Comparison of ENCODE assay signal across 12 cellular contexts in the genomic region with DNA sequence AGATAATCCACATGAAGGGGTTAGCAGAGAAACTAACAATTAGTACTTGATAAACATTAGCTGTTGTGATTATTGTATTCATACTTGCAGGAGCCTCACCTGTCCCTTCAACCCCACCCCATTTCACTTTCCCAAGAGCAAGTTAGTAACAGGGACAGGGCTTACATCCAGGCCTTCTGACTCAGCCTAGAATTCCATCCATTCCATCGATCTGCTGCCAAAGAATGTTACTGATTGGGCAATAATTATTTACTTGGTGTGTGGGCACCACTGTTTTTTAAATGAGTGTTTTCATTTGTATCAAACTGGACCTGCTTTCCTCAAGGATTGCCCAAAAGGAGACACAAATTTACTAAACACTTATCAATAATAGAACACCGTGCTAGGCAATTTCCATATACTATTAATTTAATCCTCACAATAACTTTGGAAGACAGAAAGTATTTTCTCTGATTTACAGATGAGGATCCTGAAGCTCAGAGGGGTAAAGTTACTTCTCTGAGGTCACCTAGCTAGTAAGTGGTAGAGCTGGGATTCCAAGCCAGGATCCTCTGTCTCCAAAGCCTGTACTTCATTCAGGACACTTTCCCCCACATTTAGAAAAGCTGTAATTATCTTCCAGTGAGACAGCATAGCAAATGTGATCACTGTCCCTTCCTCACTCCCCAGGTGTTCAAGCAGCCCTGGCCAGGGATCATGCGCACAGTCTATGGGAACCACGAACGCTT. TPM values are rescaled to one million over a fixed set of nuclear protein-coding genes. Genes with fewer than 3 reads are reported as not detected.
DNase-seq lines count a peak whose midpoint lies in the region; ATAC-seq lines count a peak whose summit lies in the region.
"Had no signal": no experiment of that assay in that cellular context is flagged by ENCODE, and none has a peak within 500 bp of the region (broad histone marks: within the 10 kb centered on the region; RNA-seq: fewer than 3 reads in every experiment).

No MANE protein-coding gene starts in this region.

- no peak overlapping the region for H3K18ac ChIP-seq in mesenchymal stem cell (ENCODE audit: low read depth in 1 of 2, low read length in 2 of 2)

- H4K91ac ChIP-seq in mesenchymal stem cell (ENCODE audit: low read length) = no peak overlapping the region

- H3K9me3 ChIP-seq in mesenchymal stem cell (ENCODE audit: control insufficient read depth, low read length) = no peaks in the 10 kb centered on the region
- H3K9me3 ChIP-seq: BE2C had no signal

- H3K14ac ChIP-seq in mesenchymal stem cell (ENCODE audit: low read length in 2 of 2) = no peak overlapping the region

- H3K4ac ChIP-seq in mesenchymal stem cell (ENCODE audit: low read depth in 1 of 2, low read length in 2 of 2) = no peak overlapping the region

- DNase-seq in ACHN (peak; percentile 40), NCI-H460 (ENCODE audit: extremely low read depth, low read depth) (peak; percentile 64), mesenchymal stem cell (peak; percentile 66), NCI-H187 treated with DMSO at 0.1 percent for 48 hours (lab: John Stamatoyannopoulos, UW) (no peak), anterior cingulate cortex (lab: John Stamatoyannopoulos, UW) (no peak)
- no peak for DNase-seq in activated CD4-positive, alpha-beta T cell treated with anti-CD3 and anti-CD28 coated beads, Interleukin-2, amount 50 U/mL, for 48 hours
- DNase-seq: BE2C, KBM-7, left colon had no signal

- no peak overlapping the region for H2AFZ ChIP-seq in mesenchymal stem cell (ENCODE audit: low read depth, low read length)

- no peak overlapping the region for H2BK120ac ChIP-seq in mesenchymal stem cell (ENCODE audit: low read depth, low read length)

- no peaks in the 10 kb centered on the region for H3K27me3 ChIP-seq in mesenchymal stem cell (ENCODE audit: control insufficient read depth in 1 of 2, insufficient read depth in 1 of 2, low read length in 2 of 2)
- H3K27me3 ChIP-seq: BE2C had no signal

- peak overlapping the region; percentile 75 for H3K27ac ChIP-seq in mesenchymal stem cell (ENCODE audit: low read length, poor library complexity, severe bottlenecking)

- no peak overlapping the region for H2BK12ac ChIP-seq in mesenchymal stem cell (ENCODE audit: low read length in 2 of 2)

- no peak overlapping the region for H2BK5ac ChIP-seq in mesenchymal stem cell (ENCODE audit: low read depth, low read length, poor library complexity, severe bottlenecking)

- WGBS in mesenchymal stem cell = 100% methylated on average over 1 of the region's 5 CpGs

- no peak overlapping the region for H3K9ac ChIP-seq in mesenchymal stem cell (ENCODE audit: low read length)

- H4K8ac ChIP-seq in mesenchymal stem cell (ENCODE audit: low read length) = no peak overlapping the region

- in situ Hi-C loops in ACHN (cut with HindIII; ENCODE audit: low pct_ligation_motif_present, low pct_unique_long_range_greater_than_20kb, low sequenced_read_pairs) = no loop called here

- H3K36me3 ChIP-seq in mesenchymal stem cell (ENCODE audit: control insufficient read depth in 1 of 2, insufficient read depth in 2 of 2, low read depth in 1 of 2, low read length in 2 of 2) = peaks cover 48 to 78% of the 10 kb centered on the region in 2 experiments
- H3K36me3 ChIP-seq: BE2C had no signal

- H3K4me3 ChIP-seq in mesenchymal stem cell (ENCODE audit: insufficient read depth in 1 of 2, low read depth in 1 of 2, low read length in 2 of 2) = no peak overlapping the region
- H3K4me3 ChIP-seq: HAP-1 had no signal

- ATAC-seq in esophagus mucosa = peak; percentile 79
- ATAC-seq in GM18870 (IDR thresholded peaks at IDR 0.05; ENCODE audit: unreplicated experiment) = no peak
- ATAC-seq: left colon had no signal

- H3K23ac ChIP-seq in mesenchymal stem cell (ENCODE audit: low read length in 2 of 2) = no peak overlapping the region

- H3K4me1 ChIP-seq in mesenchymal stem cell (ENCODE audit: control insufficient read depth, insufficient read depth, low read depth, low read length) = peaks cover 12% of the 10 kb centered on the region
- H3K4me1 ChIP-seq: BE2C, HAP-1 had no signal

- peak overlapping the region; percentile 86 for H2AK5ac ChIP-seq in mesenchymal stem cell (ENCODE audit: low read length, severe bottlenecking)

- peaks cover 9% of the 10 kb centered on the region for H3K79me1 ChIP-seq in mesenchymal stem cell (replicated peaks; ENCODE audit: low read length, poor library complexity, severe bottlenecking)

- H3K4me2 ChIP-seq in mesenchymal stem cell (ENCODE audit: low read length, poor library complexity, severe bottlenecking) = no peak overlapping the region

- no peak overlapping the region for H2BK15ac ChIP-seq in mesenchymal stem cell (ENCODE audit: low read depth, poor library complexity, severe bottlenecking)

RNA-seq across cellular contexts. Expression of gene GSS, which starts 32.8 kb away (rescaled TPM):
- total RNA-seq in NCI-H460 (2014; rRNA removed; shearing (Covaris generic)) = 97.8 and 100.0 TPM in 2 replicates
- 330 and 345 TPM in 2 replicates for polyA plus RNA-seq in NCI-H460 (2014; cell fraction: nucleus; rRNA removed)
- total RNA-seq in esophagus mucosa = 56.9 TPM
- polyA plus RNA-seq in mesenchymal stem cell (2013, experiment 1 of 2) = 40.8 TPM
- polyA plus RNA-seq in mesenchymal stem cell (2013, experiment 2 of 2) = 38.6 TPM

RNA-seq across cellular contexts. Expression of gene MYH7B, which starts 32.9 kb away (rescaled TPM):
- 0.05 and 0.49 TPM in 2 replicates for total RNA-seq in NCI-H460 (2014; rRNA removed; shearing (Covaris generic))
- polyA plus RNA-seq in NCI-H460 (2014; cell fraction: nucleus; rRNA removed) = 0.33 TPM in 1 of 2 replicates, not detected in the other
- total RNA-seq in esophagus mucosa = not detected
- polyA plus RNA-seq in mesenchymal stem cell (2013, experiment 1 of 2) = 0.10 TPM
- 0.08 TPM for polyA plus RNA-seq in mesenchymal stem cell (2013, experiment 2 of 2)

RNA-seq across cellular contexts. Expression of gene ACSS2, which starts 46.4 kb away (rescaled TPM):
- total RNA-seq in NCI-H460 (2014; rRNA removed; shearing (Covaris generic)) = 33.3 and 36.3 TPM in 2 replicates
- 59.6 and 109 TPM in 2 replicates for polyA plus RNA-seq in NCI-H460 (2014; cell fraction: nucleus; rRNA removed)
- total RNA-seq in esophagus mucosa = 83.1 TPM
- polyA plus RNA-seq in mesenchymal stem cell (2013, experiment 1 of 2) = 76.1 TPM
- polyA plus RNA-seq in mesenchymal stem cell (2013, experiment 2 of 2) = 72.3 TPM

RNA-seq across cellular contexts. Expression of gene GGT7, which starts 50.2 kb away (rescaled TPM):
- 3.4 and 3.9 TPM in 2 replicates for total RNA-seq in NCI-H460 (2014; rRNA removed; shearing (Covaris generic))
- polyA plus RNA-seq in NCI-H460 (2014; cell fraction: nucleus; rRNA removed) = 11.1 and 13.7 TPM in 2 replicates
- 5.1 TPM for total RNA-seq in esophagus mucosa
- polyA plus RNA-seq in mesenchymal stem cell (2013, experiment 1 of 2) = 15.1 TPM
- 14.4 TPM for polyA plus RNA-seq in mesenchymal stem cell (2013, experiment 2 of 2)

Comparison
In these comparisons a context has a peak if more than half of its experiments do, and no peak if none do; other contexts are left out.
1. DNase-seq: peak in ACHN (single experiment), NCI-H460 (single experiment) and mesenchymal stem cell (single experiment); none in NCI-H187 treated with DMSO at 0.1 percent for 48 hours (single experiment), activated CD4-positive, alpha-beta T cell treated with anti-CD3 and anti-CD28 coated beads, Interleukin-2, amount 50 U/mL, for 48 hours (0 of 2) and anterior cingulate cortex (0 of 58).